In the genomic region with DNA sequence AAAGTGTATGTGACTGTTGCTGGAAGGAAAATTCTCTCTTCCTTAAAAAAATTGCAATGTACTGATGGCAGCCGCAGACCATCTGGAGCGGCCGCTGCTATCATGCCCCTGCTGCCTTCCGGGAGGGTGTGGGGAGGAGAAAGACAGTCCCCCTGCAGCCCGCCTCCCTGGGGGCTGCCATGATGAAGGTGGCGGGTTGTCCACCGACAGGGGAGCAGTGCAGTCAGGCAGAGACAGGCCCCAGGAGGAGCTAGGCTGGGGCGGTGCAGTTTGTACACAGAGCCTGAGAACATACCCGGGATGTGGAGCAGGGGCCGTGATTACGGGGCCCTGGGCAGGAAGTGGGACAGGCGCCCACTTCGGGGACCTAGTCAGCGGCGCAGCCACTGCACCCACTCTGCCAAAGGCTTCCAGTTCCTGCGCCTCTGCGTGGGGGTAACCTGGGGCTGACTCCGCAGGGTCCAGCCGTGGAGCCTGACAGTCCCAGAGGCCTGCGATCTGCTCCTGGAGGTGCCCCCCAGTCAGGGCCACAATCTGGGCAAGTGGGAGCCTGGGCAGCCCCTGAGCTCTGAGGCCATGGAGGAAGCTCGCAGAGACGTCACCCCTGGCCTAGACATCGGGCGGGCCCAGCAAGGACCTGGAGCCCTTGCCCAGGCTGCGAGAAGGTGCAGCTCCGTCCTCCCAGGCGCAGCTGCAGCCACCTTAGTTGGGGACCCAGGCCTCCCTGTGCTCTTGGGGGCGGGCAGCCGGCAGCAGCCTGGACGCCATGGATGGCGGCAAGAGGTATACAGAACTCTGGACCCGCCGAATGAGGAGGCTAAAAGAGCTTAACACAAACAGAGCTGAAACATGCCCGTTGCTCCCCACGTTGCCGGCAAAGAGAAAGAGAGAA, we compare ENCODE assay signal across 1 cellular context.
TF ChIP-seq lines count a peak whose summit lies in the region.

No MANE protein-coding gene starts in this region.

TF ChIP-seq in H1, 55 proteins besides CTCF, POLR2A, EP300 and RAD21:
- TF ChIP-seq KDM5A (IDR thresholded peaks at IDR 0.05; ENCODE audit: low read length) (no peak), RBBP5 (IDR thresholded peaks at IDR 0.05; ENCODE audit: borderline replicate concordance, low read depth, low read length) (no peak), ATF3 (IDR thresholded peaks at IDR 0.05; ENCODE audit: insufficient read depth, low read depth, low read length) (no peak), TCF12 (IDR thresholded peaks at IDR 0.05; ENCODE audit: low read depth, low read length) (no peak), BCL11A (IDR thresholded peaks at IDR 0.05; ENCODE audit: low read depth in 2 of 2, low read length in 2 of 2) (no peak), NRF1 (IDR thresholded peaks at IDR 0.05; ENCODE audit: low read depth, low read length) (no peak), CHD1 (IDR thresholded peaks at IDR 0.05; ENCODE audit: low read depth, low read length) (no peak), SIRT6 (IDR thresholded peaks at IDR 0.05; ENCODE audit: low read length) (no peak)
